Comparison of ENCODE assay signal across 11 cellular contexts in genomic region chr2:29311458-29311857, GRCh38.
A peak's percentile ranks its signal among the peaks of the same experiment; 100 is the strongest.
DNase-seq lines count a peak whose midpoint lies in the region; TF ChIP-seq lines count a peak whose summit lies in the region.
"Had no signal": no experiment of that assay in that cellular context is flagged by ENCODE, and none has a peak within 500 bp of the region (broad histone marks: within the 10 kb centered on the region; RNA-seq: fewer than 3 reads in every experiment).

No MANE protein-coding gene starts in this region.

- no peak overlapping the region for H2BK5ac ChIP-seq in H9 (ENCODE audit: insufficient read length, low read length)

- H3K4me2 ChIP-seq in H9 (ENCODE audit: insufficient read depth, insufficient read length, low read length) = no peak overlapping the region

- H4K91ac ChIP-seq in H9 (ENCODE audit: insufficient read length, low read depth, low read length) = no peak overlapping the region

- peaks cover 18 to 24% of the 10 kb centered on the region in 2 experiments for H3K4me1 Mint-ChIP-seq in H9

- WGBS in H9 (ENCODE audit: extremely low coverage, insufficient read length, low lambda C conversion rate) = no CpG with 5 or more reads among the region's 5 CpGs
- WGBS in adrenal gland, 4 donors = 75 to 87% (median 78%) methylated on average over 5 of the region's 5 CpGs

- no peaks in the 10 kb centered on the region for H3K9me3 Mint-ChIP-seq in H9
- H3K9me3 Mint-ChIP-seq: CD4-positive, CD25-positive, alpha-beta regulatory T cell had no signal

- H3K36me3 ChIP-seq in SJCRH30 (0 out of 2 replicates have a peak, but pooled peaks cover 4% of the 10 kb centered on the region), adrenal gland (replicated peaks in 1 of 2) (no peaks in the 10 kb centered on the region)

- H3K27ac ChIP-seq in SJCRH30 = peak overlapping the region; percentile 3; the same call in 1 of the 2 replicates
- no peak overlapping the region for H3K27ac ChIP-seq in H9 (ENCODE audit: insufficient read length, low read depth, low read length)
- H3K27ac ChIP-seq in adrenal gland = no peak overlapping the region
- H3K27ac ChIP-seq: GM23248 had no signal

- H3K27me3 Mint-ChIP-seq in H9 (ENCODE audit: low read depth) = peaks cover 4% of the 10 kb centered on the region; the same call in 1 of the 2 replicates

- H3K4me1 ChIP-seq in SJCRH30 (peaks cover 23% of the 10 kb centered on the region), H9 (ENCODE audit: insufficient read depth, low read length) (no peaks in the 10 kb centered on the region), adrenal gland (replicated peaks in 1 of 2) (peaks cover 0 to 4% of the 10 kb centered on the region in 2 donors)

- H4K20me1 ChIP-seq in H9 (ENCODE audit: control insufficient read depth, insufficient read depth, insufficient read length) = no peaks in the 10 kb centered on the region

- H2AFZ ChIP-seq in H9 (ENCODE audit: low read length) = no peak overlapping the region
- H2AFZ ChIP-seq: GM23248 had no signal

- H3K79me2 ChIP-seq in H9 (ENCODE audit: insufficient read depth, low read length) = no peaks in the 10 kb centered on the region

- H2AK5ac ChIP-seq in H9 (ENCODE audit: insufficient read length, low read length) = no peak overlapping the region

- no peak overlapping the region for H2BK12ac ChIP-seq in H9 (ENCODE audit: insufficient read length, low read depth, low read length)

- intact Hi-C loops in adrenal gland (cut with DNase I) = no loop called here

- TF ChIP-seq CTCF in H9 (conservative IDR thresholded peaks at IDR 0.05) (no peak), adrenal gland (IDR thresholded peaks at IDR 0.05) (no peak)

- no peak overlapping the region for H3K14ac ChIP-seq in H9 (ENCODE audit: insufficient read depth, low read length)

- no peak overlapping the region for H3K56ac ChIP-seq in H9 (ENCODE audit: insufficient read length, low read depth, low read length)

- no peaks in the 10 kb centered on the region for H3K9me3 ChIP-seq in SJCRH30 (replicated peaks)
- no peaks in the 10 kb centered on the region for H3K9me3 ChIP-seq in H9 (ENCODE audit: control insufficient read depth, low read depth, low read length)
- no peaks in the 10 kb centered on the region for H3K9me3 ChIP-seq in adrenal gland (replicated peaks in 1 of 3)

- H3T11ph ChIP-seq in H9 (ENCODE audit: low read length) = no peak overlapping the region

- H3K18ac ChIP-seq in H9 (ENCODE audit: insufficient read length, low read depth, low read length) = no peak overlapping the region

- H2BK15ac ChIP-seq in H9 (ENCODE audit: low read depth, low read length) = no peak overlapping the region

- H3K79me1 ChIP-seq in H9 (ENCODE audit: insufficient read depth, low read depth, low read length, poor library complexity, severe bottlenecking) = no peaks in the 10 kb centered on the region

- no peak overlapping the region for H4K5ac ChIP-seq in H9 (ENCODE audit: insufficient read length, low read depth, low read length)

- H3K27me3 ChIP-seq in SJCRH30 = no peaks in the 10 kb centered on the region
- H3K27me3 ChIP-seq in H9 (ENCODE audit: insufficient read depth, low read length) = no peaks in the 10 kb centered on the region
- H3K27me3 ChIP-seq in adrenal gland = peaks cover 5% of the 10 kb centered on the region

- no peak overlapping the region for H3K4me3 ChIP-seq in SJCRH30
- H3K4me3 ChIP-seq in adrenal gland = no peak overlapping the region
- H3K4me3 ChIP-seq: GM23248 had no signal

- DNase-seq in activated CD8-positive, alpha-beta memory T cell treated with anti-CD3 and anti-CD28 coated beads for 24 hours = peak; percentile 32
- DNase-seq in activated CD8-positive, alpha-beta memory T cell treated with anti-CD3 and anti-CD28 coated beads, Interleukin-2, amount 50 U/mL, for 4 hours = no peak
- DNase-seq in SJCRH30 = peak; percentile 45 to 61
- DNase-seq in islet precursor cell = peak; percentile 26
- DNase-seq in stimulated activated CD8-positive, alpha-beta memory T cell treated with anti-CD3 and anti-CD28 coated beads, Interleukin-4, amount 100 ng/mL, for 48 hours = no peak
- no peak for DNase-seq in H9
- DNase-seq in adrenal gland = no peak
- DNase-seq: CD4-positive, CD25-positive, alpha-beta regulatory T cell; DMS53; GM23248; H7 had no signal

- H3K4me3 Mint-ChIP-seq in H9 = no peak overlapping the region
- H3K4me3 Mint-ChIP-seq: CD4-positive, CD25-positive, alpha-beta regulatory T cell had no signal

- TF ChIP-seq POLR2A in adrenal gland (IDR thresholded peaks at IDR 0.05) = no peak

- no peak overlapping the region for H3K4ac ChIP-seq in H9 (ENCODE audit: low read depth, low read length)

- no peak overlapping the region for H2BK120ac ChIP-seq in H9 (ENCODE audit: low read depth, low read length, poor library complexity, severe bottlenecking)

- no peak overlapping the region for H3K9ac ChIP-seq in H9 (ENCODE audit: extremely low read depth, insufficient read length, low read length)
- H3K9ac ChIP-seq: GM23248 had no signal

- H3K27ac Mint-ChIP-seq in H9 = no peak overlapping the region
- H3K27ac Mint-ChIP-seq: CD4-positive, CD25-positive, alpha-beta regulatory T cell had no signal

- H4K8ac ChIP-seq in H9 (replicated peaks; ENCODE audit: insufficient read length, low read depth, low read length) = no peak overlapping the region

- no peaks in the 10 kb centered on the region for H3K36me3 Mint-ChIP-seq in H9 (ENCODE audit: insufficient read depth in 1 of 3, low read depth in 3 of 3)
- H3K36me3 Mint-ChIP-seq: CD4-positive, CD25-positive, alpha-beta regulatory T cell had no signal

- no peak overlapping the region for H3K23ac ChIP-seq in H9 (ENCODE audit: insufficient read length, low read depth, low read length)

- H2BK20ac ChIP-seq in H9 (ENCODE audit: low read depth, low read length, poor library complexity, severe bottlenecking) = no peak overlapping the region

- no peaks in the 10 kb centered on the region for H3K23me2 ChIP-seq in H9 (ENCODE audit: insufficient read length, low read depth, low read length, poor library complexity, severe bottlenecking)

Comparison
In these comparisons a context has a peak if more than half of its experiments do, and no peak if none do; other contexts are left out.
1. DNase-seq: peak in activated CD8-positive, alpha-beta memory T cell treated with anti-CD3 and anti-CD28 coated beads for 24 hours (single experiment), SJCRH30 (2 of 2) and islet precursor cell (single experiment); none in activated CD8-positive, alpha-beta memory T cell treated with anti-CD3 and anti-CD28 coated beads, Interleukin-2, amount 50 U/mL, for 4 hours (single experiment), stimulated activated CD8-positive, alpha-beta memory T cell treated with anti-CD3 and anti-CD28 coated beads, Interleukin-4, amount 100 ng/mL, for 48 hours (single experiment), H9 (single experiment) and adrenal gland (0 of 7).